Comparison of ENCODE assay signal across 1 cellular context in the genomic region with DNA sequence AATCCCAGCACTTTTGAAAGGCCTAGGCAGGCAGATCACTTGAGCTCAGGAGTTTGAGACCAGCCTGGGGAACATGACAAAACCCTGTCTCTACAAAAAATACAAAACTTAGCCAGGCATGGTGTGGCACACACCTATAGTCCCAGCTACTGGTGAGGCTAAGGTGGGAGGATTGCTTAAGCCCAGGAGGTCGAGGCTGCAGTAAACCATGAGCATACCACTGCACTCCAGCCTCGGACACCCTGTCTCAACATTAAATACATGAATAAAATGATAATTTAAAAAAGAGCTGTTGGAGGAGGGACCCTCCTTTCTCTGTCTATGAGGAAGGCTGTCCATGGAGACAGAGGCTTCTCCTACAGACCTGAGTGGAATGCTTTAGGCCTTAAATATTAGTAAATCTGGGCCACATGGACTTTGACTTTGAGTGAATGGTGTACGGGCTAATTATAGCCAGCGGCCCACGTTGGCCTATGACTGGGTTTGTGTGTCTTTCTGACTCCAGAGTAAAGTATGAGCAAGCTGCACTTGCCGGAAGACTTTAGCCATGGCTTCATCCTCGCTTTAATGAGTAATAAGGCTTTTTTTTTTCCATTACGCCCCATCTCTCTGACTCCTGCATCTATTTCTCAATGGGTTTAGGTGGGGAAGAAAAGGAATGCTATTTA.
A peak's percentile ranks its signal among the peaks of the same experiment; 100 is the strongest.
TF ChIP-seq lines count a peak whose summit lies in the region.

No MANE protein-coding gene starts in this region.

TF ChIP-seq in HepG2, 621 proteins besides CTCF, POLR2A, EP300 and RAD21 (continued from another document and continues in another):
- TF ChIP-seq, protein P1, sequence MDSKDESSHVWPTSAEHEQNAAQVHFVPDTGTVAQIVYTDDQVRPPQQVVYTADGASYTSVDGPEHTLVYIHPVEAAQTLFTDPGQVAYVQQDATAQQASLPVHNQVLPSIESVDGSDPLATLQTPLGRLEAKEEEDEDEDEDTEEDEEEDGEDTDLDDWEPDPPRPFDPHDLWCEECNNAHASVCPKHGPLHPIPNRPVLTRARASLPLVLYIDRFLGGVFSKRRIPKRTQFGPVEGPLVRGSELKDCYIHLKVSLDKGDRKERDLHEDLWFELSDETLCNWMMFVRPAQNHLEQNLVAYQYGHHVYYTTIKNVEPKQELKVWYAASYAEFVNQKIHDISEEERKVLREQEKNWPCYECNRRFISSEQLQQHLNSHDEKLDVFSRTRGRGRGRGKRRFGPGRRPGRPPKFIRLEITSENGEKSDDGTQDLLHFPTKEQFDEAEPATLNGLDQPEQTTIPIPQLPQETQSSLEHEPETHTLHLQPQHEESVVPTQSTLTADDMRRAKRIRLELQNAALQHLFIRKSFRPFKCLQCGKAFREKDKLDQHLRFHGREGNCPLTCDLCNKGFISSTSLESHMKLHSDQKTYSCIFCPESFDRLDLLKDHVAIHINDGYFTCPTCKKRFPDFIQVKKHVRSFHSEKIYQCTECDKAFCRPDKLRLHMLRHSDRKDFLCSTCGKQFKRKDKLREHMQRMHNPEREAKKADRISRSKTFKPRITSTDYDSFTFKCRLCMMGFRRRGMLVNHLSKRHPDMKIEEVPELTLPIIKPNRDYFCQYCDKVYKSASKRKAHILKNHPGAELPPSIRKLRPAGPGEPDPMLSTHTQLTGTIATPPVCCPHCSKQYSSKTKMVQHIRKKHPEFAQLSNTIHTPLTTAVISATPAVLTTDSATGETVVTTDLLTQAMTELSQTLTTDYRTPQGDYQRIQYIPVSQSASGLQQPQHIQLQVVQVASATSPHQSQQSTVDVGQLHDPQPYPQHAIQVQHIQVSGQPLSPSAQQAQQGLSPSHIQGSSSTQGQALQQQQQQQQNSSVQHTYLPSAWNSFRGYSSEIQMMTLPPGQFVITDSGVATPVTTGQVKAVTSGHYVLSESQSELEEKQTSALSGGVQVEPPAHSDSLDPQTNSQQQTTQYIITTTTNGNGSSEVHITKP (CRISPR knock-in tag; IDR thresholded peaks at IDR 0.05; ENCODE audit: low read depth): 0 out of 2 replicates have a peak, but pooled peaks have one; percentile 12
- TF ChIP-seq ZNF12 (CRISPR knock-in tag; IDR thresholded peaks at IDR 0.05) (peak; percentile 65; the same call in 1 of the 2 replicates), ZFX (CRISPR knock-in tag; IDR thresholded peaks at IDR 0.05; ENCODE audit: low read depth) (peak; percentile 56; the same call in 1 of the 2 replicates), ZBTB38 (CRISPR knock-in tag; IDR thresholded peaks at IDR 0.05) (no peak), KAT8 (CRISPR knock-in tag; IDR thresholded peaks at IDR 0.05) (peak; percentile 51; the same call in 1 of the 2 replicates), FOSL2 (CRISPR knock-in tag; IDR thresholded peaks at IDR 0.05) (peak; percentile 82), MEIS2 (CRISPR knock-in tag; IDR thresholded peaks at IDR 0.05) (no peak), BCL6 (CRISPR knock-in tag; IDR thresholded peaks at IDR 0.05) (peak; percentile 50; the same call in 1 of the 2 replicates), SOX5 (CRISPR knock-in tag; IDR thresholded peaks at IDR 0.05; ENCODE audit: borderline replicate concordance) (peak; percentile 67; the same call in 1 of the 2 replicates), SSRP1 (CRISPR knock-in tag; IDR thresholded peaks at IDR 0.05) (peak; percentile 45; the same call in 1 of the 2 replicates), ZNF30 (CRISPR knock-in tag; IDR thresholded peaks at IDR 0.05) (no peak), DMAP1 (CRISPR knock-in tag; IDR thresholded peaks at IDR 0.05) (0 out of 2 replicates have a peak, but pooled peaks have one; percentile 23), ZNF501 (CRISPR knock-in tag; IDR thresholded peaks at IDR 0.05) (0 out of 2 replicates have a peak, but pooled peaks have one; percentile 46), MED1 (CRISPR knock-in tag; IDR thresholded peaks at IDR 0.05) (peak; percentile 39; the same call in 1 of the 2 replicates), NFIC (IDR thresholded peaks at IDR 0.05; ENCODE audit: low read length) (0 out of 2 replicates have a peak, but pooled peaks have one; percentile 8), ERF (CRISPR knock-in tag; IDR thresholded peaks at IDR 0.05) (0 out of 2 replicates have a peak, but pooled peaks have one; percentile 10), HMG20B (CRISPR knock-in tag; conservative IDR thresholded peaks at IDR 0.05) (peak; percentile 86), HDAC2 (CRISPR knock-in tag; IDR thresholded peaks at IDR 0.05) (peak; percentile 56), HES4 (CRISPR knock-in tag; IDR thresholded peaks at IDR 0.05; ENCODE audit: borderline replicate concordance) (no peak), MLX (CRISPR knock-in tag; IDR thresholded peaks at IDR 0.05) (0 out of 2 replicates have a peak, but pooled peaks have one; percentile 20), TARDBP (CRISPR knock-in tag; IDR thresholded peaks at IDR 0.05) (no peak), HNF4A (CRISPR knock-in tag; IDR thresholded peaks at IDR 0.05) (peak; percentile 78), EEA1 (CRISPR knock-in tag; IDR thresholded peaks at IDR 0.05; ENCODE audit: borderline replicate concordance) (no peak)
- TF ChIP-seq, protein P2, sequence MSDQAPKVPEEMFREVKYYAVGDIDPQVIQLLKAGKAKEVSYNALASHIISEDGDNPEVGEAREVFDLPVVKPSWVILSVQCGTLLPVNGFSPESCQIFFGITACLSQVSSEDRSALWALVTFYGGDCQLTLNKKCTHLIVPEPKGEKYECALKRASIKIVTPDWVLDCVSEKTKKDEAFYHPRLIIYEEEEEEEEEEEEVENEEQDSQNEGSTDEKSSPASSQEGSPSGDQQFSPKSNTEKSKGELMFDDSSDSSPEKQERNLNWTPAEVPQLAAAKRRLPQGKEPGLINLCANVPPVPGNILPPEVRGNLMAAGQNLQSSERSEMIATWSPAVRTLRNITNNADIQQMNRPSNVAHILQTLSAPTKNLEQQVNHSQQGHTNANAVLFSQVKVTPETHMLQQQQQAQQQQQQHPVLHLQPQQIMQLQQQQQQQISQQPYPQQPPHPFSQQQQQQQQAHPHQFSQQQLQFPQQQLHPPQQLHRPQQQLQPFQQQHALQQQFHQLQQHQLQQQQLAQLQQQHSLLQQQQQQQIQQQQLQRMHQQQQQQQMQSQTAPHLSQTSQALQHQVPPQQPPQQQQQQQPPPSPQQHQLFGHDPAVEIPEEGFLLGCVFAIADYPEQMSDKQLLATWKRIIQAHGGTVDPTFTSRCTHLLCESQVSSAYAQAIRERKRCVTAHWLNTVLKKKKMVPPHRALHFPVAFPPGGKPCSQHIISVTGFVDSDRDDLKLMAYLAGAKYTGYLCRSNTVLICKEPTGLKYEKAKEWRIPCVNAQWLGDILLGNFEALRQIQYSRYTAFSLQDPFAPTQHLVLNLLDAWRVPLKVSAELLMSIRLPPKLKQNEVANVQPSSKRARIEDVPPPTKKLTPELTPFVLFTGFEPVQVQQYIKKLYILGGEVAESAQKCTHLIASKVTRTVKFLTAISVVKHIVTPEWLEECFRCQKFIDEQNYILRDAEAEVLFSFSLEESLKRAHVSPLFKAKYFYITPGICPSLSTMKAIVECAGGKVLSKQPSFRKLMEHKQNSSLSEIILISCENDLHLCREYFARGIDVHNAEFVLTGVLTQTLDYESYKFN (CRISPR knock-in tag; conservative IDR thresholded peaks at IDR 0.05): peak; percentile 62
- TF ChIP-seq, protein P3, sequence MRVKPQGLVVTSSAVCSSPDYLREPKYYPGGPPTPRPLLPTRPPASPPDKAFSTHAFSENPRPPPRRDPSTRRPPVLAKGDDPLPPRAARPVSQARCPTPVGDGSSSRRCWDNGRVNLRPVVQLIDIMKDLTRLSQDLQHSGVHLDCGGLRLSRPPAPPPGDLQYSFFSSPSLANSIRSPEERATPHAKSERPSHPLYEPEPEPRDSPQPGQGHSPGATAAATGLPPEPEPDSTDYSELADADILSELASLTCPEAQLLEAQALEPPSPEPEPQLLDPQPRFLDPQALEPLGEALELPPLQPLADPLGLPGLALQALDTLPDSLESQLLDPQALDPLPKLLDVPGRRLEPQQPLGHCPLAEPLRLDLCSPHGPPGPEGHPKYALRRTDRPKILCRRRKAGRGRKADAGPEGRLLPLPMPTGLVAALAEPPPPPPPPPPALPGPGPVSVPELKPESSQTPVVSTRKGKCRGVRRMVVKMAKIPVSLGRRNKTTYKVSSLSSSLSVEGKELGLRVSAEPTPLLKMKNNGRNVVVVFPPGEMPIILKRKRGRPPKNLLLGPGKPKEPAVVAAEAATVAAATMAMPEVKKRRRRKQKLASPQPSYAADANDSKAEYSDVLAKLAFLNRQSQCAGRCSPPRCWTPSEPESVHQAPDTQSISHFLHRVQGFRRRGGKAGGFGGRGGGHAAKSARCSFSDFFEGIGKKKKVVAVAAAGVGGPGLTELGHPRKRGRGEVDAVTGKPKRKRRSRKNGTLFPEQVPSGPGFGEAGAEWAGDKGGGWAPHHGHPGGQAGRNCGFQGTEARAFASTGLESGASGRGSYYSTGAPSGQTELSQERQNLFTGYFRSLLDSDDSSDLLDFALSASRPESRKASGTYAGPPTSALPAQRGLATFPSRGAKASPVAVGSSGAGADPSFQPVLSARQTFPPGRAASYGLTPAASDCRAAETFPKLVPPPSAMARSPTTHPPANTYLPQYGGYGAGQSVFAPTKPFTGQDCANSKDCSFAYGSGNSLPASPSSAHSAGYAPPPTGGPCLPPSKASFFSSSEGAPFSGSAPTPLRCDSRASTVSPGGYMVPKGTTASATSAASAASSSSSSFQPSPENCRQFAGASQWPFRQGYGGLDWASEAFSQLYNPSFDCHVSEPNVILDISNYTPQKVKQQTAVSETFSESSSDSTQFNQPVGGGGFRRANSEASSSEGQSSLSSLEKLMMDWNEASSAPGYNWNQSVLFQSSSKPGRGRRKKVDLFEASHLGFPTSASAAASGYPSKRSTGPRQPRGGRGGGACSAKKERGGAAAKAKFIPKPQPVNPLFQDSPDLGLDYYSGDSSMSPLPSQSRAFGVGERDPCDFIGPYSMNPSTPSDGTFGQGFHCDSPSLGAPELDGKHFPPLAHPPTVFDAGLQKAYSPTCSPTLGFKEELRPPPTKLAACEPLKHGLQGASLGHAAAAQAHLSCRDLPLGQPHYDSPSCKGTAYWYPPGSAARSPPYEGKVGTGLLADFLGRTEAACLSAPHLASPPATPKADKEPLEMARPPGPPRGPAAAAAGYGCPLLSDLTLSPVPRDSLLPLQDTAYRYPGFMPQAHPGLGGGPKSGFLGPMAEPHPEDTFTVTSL (CRISPR knock-in tag; IDR thresholded peaks at IDR 0.05; ENCODE audit: borderline replicate concordance): peak; percentile 13; the same call in 1 of the 2 replicates
- TF ChIP-seq, protein P4, sequence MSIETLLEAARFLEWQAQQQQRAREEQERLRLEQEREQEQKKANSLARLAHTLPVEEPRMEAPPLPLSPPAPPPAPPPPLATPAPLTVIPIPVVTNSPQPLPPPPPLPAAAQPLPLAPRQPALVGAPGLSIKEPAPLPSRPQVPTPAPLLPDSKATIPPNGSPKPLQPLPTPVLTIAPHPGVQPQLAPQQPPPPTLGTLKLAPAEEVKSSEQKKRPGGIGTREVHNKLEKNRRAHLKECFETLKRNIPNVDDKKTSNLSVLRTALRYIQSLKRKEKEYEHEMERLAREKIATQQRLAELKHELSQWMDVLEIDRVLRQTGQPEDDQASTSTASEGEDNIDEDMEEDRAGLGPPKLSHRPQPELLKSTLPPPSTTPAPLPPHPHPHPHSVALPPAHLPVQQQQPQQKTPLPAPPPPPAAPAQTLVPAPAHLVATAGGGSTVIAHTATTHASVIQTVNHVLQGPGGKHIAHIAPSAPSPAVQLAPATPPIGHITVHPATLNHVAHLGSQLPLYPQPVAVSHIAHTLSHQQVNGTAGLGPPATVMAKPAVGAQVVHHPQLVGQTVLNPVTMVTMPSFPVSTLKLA (IDR thresholded peaks at IDR 0.05): no peak
- TF ChIP-seq, protein P5, sequence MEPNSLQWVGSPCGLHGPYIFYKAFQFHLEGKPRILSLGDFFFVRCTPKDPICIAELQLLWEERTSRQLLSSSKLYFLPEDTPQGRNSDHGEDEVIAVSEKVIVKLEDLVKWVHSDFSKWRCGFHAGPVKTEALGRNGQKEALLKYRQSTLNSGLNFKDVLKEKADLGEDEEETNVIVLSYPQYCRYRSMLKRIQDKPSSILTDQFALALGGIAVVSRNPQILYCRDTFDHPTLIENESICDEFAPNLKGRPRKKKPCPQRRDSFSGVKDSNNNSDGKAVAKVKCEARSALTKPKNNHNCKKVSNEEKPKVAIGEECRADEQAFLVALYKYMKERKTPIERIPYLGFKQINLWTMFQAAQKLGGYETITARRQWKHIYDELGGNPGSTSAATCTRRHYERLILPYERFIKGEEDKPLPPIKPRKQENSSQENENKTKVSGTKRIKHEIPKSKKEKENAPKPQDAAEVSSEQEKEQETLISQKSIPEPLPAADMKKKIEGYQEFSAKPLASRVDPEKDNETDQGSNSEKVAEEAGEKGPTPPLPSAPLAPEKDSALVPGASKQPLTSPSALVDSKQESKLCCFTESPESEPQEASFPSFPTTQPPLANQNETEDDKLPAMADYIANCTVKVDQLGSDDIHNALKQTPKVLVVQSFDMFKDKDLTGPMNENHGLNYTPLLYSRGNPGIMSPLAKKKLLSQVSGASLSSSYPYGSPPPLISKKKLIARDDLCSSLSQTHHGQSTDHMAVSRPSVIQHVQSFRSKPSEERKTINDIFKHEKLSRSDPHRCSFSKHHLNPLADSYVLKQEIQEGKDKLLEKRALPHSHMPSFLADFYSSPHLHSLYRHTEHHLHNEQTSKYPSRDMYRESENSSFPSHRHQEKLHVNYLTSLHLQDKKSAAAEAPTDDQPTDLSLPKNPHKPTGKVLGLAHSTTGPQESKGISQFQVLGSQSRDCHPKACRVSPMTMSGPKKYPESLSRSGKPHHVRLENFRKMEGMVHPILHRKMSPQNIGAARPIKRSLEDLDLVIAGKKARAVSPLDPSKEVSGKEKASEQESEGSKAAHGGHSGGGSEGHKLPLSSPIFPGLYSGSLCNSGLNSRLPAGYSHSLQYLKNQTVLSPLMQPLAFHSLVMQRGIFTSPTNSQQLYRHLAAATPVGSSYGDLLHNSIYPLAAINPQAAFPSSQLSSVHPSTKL (CRISPR knock-in tag; IDR thresholded peaks at IDR 0.05): peak; percentile 68
- TF ChIP-seq, protein P6, sequence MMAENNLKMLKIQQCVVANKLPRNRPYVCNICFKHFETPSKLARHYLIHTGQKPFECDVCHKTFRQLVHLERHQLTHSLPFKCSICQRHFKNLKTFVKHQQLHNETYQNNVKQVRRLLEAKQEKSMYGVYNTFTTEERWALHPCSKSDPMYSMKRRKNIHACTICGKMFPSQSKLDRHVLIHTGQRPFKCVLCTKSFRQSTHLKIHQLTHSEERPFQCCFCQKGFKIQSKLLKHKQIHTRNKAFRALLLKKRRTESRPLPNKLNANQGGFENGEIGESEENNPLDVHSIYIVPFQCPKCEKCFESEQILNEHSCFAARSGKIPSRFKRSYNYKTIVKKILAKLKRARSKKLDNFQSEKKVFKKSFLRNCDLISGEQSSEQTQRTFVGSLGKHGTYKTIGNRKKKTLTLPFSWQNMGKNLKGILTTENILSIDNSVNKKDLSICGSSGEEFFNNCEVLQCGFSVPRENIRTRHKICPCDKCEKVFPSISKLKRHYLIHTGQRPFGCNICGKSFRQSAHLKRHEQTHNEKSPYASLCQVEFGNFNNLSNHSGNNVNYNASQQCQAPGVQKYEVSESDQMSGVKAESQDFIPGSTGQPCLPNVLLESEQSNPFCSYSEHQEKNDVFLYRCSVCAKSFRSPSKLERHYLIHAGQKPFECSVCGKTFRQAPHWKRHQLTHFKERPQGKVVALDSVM (CRISPR knock-in tag; IDR thresholded peaks at IDR 0.05): peak; percentile 54; the same call in 1 of the 2 replicates
